ENCODE assay signal across 21 cellular contexts in the genomic region with DNA sequence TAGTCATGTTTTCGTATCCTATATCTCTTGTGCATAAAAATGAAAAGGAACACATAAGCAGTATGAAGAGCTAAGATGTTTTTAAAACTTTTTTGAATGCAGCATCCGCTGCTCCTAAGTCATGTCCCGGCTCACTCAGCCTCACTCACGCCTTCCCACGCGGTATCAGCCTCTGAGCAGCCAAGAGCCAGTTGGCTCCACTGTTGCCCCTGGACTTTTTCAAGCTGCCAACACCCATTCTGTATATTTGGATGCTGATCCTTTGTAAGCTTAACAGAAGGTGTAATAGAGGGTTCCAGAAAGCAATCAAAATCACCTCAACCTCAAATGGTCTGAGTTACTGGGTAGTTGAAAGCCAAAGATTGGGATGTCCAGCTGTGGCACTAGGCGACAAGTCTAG.
"Had no signal": no experiment of that assay in that cellular context is flagged by ENCODE, and none has a peak within 500 bp of the region (broad histone marks: within the 10 kb centered on the region; RNA-seq: fewer than 3 reads in every experiment).

No MANE protein-coding gene starts in this region.

- H3K27ac ChIP-seq: SJSA1, SK-N-MC had no signal

- H3K4me1 ChIP-seq: SJSA1 had no signal

- DNase-seq: Karpas-422, KBM-7, MG63, NCI-H1092, NCI-H1105 treated with DMSO at 0.1 percent for 48 hours, NCI-H1417 treated with DMSO at 0.1 percent for 48 hours, NCI-H146, NCI-H1694 treated with DMSO at 0.1 percent for 48 hours, NCI-H1930, NCI-H2081, NCI-H2171, NCI-H226, NCI-H446, NCI-H510A, NCI-H524 treated with DMSO at 0.1 percent for 48 hours, NCI-H69, RPMI8226, SIG-M5, SW 1271 had no signal

- H3K9me3 ChIP-seq: MG63, SJSA1 had no signal

- H3K4me3 ChIP-seq: MG63, SJSA1, SK-N-MC had no signal

- H3K27me3 ChIP-seq: MG63 had no signal

- H3K36me3 ChIP-seq: MG63, SJSA1 had no signal
